Comparison of ENCODE assay signal across 9 cellular contexts in genomic region chr6:20811112-20811746, GRCh38.
DNase-seq lines count a peak whose midpoint lies in the region; ATAC-seq and TF ChIP-seq lines count a peak whose summit lies in the region.
"Had no signal": no experiment of that assay in that cellular context is flagged by ENCODE, and none has a peak within 500 bp of the region (broad histone marks: within the 10 kb centered on the region; RNA-seq: fewer than 3 reads in every experiment).

No MANE protein-coding gene starts in this region.

- POLR2A ChIA-PET in AG04449 (lab: Yijun Ruan, JAX) = interaction anchor here (0.9 kb wide), 1 partner anchor 277 kb away, joined by 4 read pairs; the partner anchor contains the start of gene CDKAL1

- no peak for TF ChIP-seq EP300 in ovary (IDR thresholded peaks at IDR 0.05)

- H3K4me3 ChIP-seq in AG04449 (ENCODE audit: low read depth, low read length) (no peak overlapping the region), iPS-20b (ENCODE audit: low read length) (peak overlapping the region; percentile 15; the same call in 1 of the 2 replicates), ovary (no peak overlapping the region)

- peaks cover 4% of the 10 kb centered on the region for H3K9me3 Mint-ChIP-seq in activated T-helper 17 cell treated with anti-CD3 and anti-CD28 coated beads, Interleukin-2, amount 50 U/mL, for 72 hours

- H3K27me3 Mint-ChIP-seq in activated T-helper 17 cell treated with anti-CD3 and anti-CD28 coated beads, Interleukin-2, amount 50 U/mL, for 72 hours = no peaks in the 10 kb centered on the region

- peaks cover 7% of the 10 kb centered on the region; the same call in 1 of the 2 replicates for H3K9me3 ChIP-seq in iPS-20b (ENCODE audit: insufficient read depth, low read depth, low read length)
- H3K9me3 ChIP-seq in ovary = peaks cover 0 to 3% of the 10 kb centered on the region in 2 donors

- H3K36me3 Mint-ChIP-seq in activated T-helper 17 cell treated with anti-CD3 and anti-CD28 coated beads, Interleukin-2, amount 50 U/mL, for 72 hours (ENCODE audit: low read depth) = peaks cover 6% of the 10 kb centered on the region

- intact Hi-C loops in ovary (cut with DNase I) = no loop called here

- H3K9ac ChIP-seq in iPS-20b (ENCODE audit: low read depth, low read length) = peak overlapping the region; percentile 53; the same call in 1 of the 2 replicates

- H3K27me3 ChIP-seq in iPS-20b (ENCODE audit: insufficient read depth, low read length) (no peaks in the 10 kb centered on the region), ovary (no peaks in the 10 kb centered on the region)

- TF ChIP-seq POLR2A in ovary (IDR thresholded peaks at IDR 0.05) = no peak

- H3K27ac Mint-ChIP-seq in activated T-helper 17 cell treated with anti-CD3 and anti-CD28 coated beads, Interleukin-2, amount 50 U/mL, for 72 hours = peak overlapping the region; percentile 25

- no peak overlapping the region for H3K4me3 Mint-ChIP-seq in activated T-helper 17 cell treated with anti-CD3 and anti-CD28 coated beads, Interleukin-2, amount 50 U/mL, for 72 hours

- no peaks in the 10 kb centered on the region for H3K36me3 ChIP-seq in iPS-20b (ENCODE audit: insufficient read depth, low read depth, low read length)
- no peaks in the 10 kb centered on the region for H3K36me3 ChIP-seq in ovary

- TF ChIP-seq CTCF in AG04449 (IDR thresholded peaks at IDR 0.05; ENCODE audit: insufficient read depth, low read length, missing control alignments) (no peak), ovary (IDR thresholded peaks at IDR 0.05) (no peak)

- no peaks in the 10 kb centered on the region for H3K4me1 Mint-ChIP-seq in activated T-helper 17 cell treated with anti-CD3 and anti-CD28 coated beads, Interleukin-2, amount 50 U/mL, for 72 hours

- ATAC-seq in activated T-helper 17 cell treated with anti-CD3 and anti-CD28 coated beads, Interleukin-2, amount 50 U/mL, for 72 hours (replicated peaks) = no peak
- no peak for ATAC-seq in GM18867 (IDR thresholded peaks at IDR 0.05; ENCODE audit: unreplicated experiment)
- no peak for ATAC-seq in HG03442 (IDR thresholded peaks at IDR 0.05; ENCODE audit: unreplicated experiment)

- 18 to 28% (median 24%) methylated on average over 6 of the region's 6 CpGs for WGBS in ovary, 3 donors

- peaks cover 14% of the 10 kb centered on the region for H3K4me1 ChIP-seq in iPS-20b (ENCODE audit: insufficient read depth, low read length)
- H3K4me1 ChIP-seq in ovary (ENCODE audit: insufficient read depth) = peaks cover 10% of the 10 kb centered on the region

- CTCF ChIA-PET in AG04449 (lab: Yijun Ruan, JAX) = interaction anchor here (0.6 to 0.7 kb wide), 2 partner anchors 150 to 1647 kb away, joined by 3 read pairs; no protein-coding TSS in a partner anchor

- DNase-seq in AG04449 (ENCODE audit: low read depth, low spot score) = peak; percentile 93
- peak; percentile 59 for DNase-seq in HK-2 (ENCODE audit: unreplicated experiment)
- no peak for DNase-seq in activated naive CD4-positive, alpha-beta T cell treated with anti-CD3 and anti-CD28 coated beads, Interleukin-2, amount 50 U/mL, for 16 hours
- no peak for DNase-seq in ovary
- DNase-seq: head of caudate nucleus had no signal

- peak overlapping the region; percentile 74 for H3K27ac ChIP-seq in iPS-20b (ENCODE audit: low read length)
- H3K27ac ChIP-seq in ovary = peak overlapping the region in 1 of 2 donors; percentile 25

Comparison
In these comparisons a context has a peak if more than half of its experiments do, and no peak if none do; other contexts are left out.
1. DNase-seq: peak in AG04449 (single experiment) and HK-2 (single experiment); none in activated naive CD4-positive, alpha-beta T cell treated with anti-CD3 and anti-CD28 coated beads, Interleukin-2, amount 50 U/mL, for 16 hours (single experiment) and ovary (0 of 5).